Comparison of ENCODE assay signal across 9 cellular contexts in genomic region chr2:219912530-219912929, GRCh38.
DNase-seq lines count a peak whose midpoint lies in the region; ATAC-seq and TF ChIP-seq lines count a peak whose summit lies in the region.
"Had no signal": no experiment of that assay in that cellular context is flagged by ENCODE, and none has a peak within 500 bp of the region (broad histone marks: within the 10 kb centered on the region; RNA-seq: fewer than 3 reads in every experiment).

No MANE protein-coding gene starts in this region.

- no peak overlapping the region for H4K8ac ChIP-seq in IMR-90 (ENCODE audit: low read depth in 2 of 2, low read length in 2 of 2)

- H3K18ac ChIP-seq in IMR-90 (ENCODE audit: low read depth, low read length) = peak overlapping the region; percentile 94; the same call in 1 of the 2 replicates

- H2AK5ac ChIP-seq in IMR-90 (ENCODE audit: low read depth, low read length) = no peak overlapping the region

- H3K4me2 ChIP-seq in IMR-90 (ENCODE audit: low read depth, low read length) = peak overlapping the region; percentile 100

- no peaks in the 10 kb centered on the region for H3K36me3 ChIP-seq in IMR-90 (ENCODE audit: control insufficient read depth, insufficient read depth, low read length)
- H3K36me3 ChIP-seq in thyroid gland = no peaks in the 10 kb centered on the region

- H2BK5ac ChIP-seq in IMR-90 (ENCODE audit: low read depth, low read length, poor library complexity, severe bottlenecking) = no peak overlapping the region

- H3K27ac ChIP-seq in IMR-90 (ENCODE audit: insufficient read depth, low read length) (peak overlapping the region; percentile 51; the same call in 1 of the 2 replicates), thyroid gland (no peak overlapping the region)

- H3K14ac ChIP-seq in IMR-90 (replicated peaks; ENCODE audit: low read depth, low read length) = no peak overlapping the region; the same call in 1 of the 2 replicates

- no peaks in the 10 kb centered on the region for H3K9me3 ChIP-seq in IMR-90 (ENCODE audit: control insufficient read depth, insufficient read depth, low read length)
- no peaks in the 10 kb centered on the region for H3K9me3 ChIP-seq in thyroid gland

- peak overlapping the region; percentile 79; the same call in 1 of the 2 replicates for H4K5ac ChIP-seq in IMR-90 (ENCODE audit: low read depth, low read length)

- dilution Hi-C loops in IMR-90 (cut with HindIII; ENCODE audit: low sequenced_read_pairs, unreplicated experiment) = no loop called here

- no CpG with 5 or more reads among the region's 6 CpGs for WGBS in IMR-90 (ENCODE audit: extremely low coverage in 2 of 2, insufficient read length in 1 of 2), 2 experiments
- WGBS in thyroid gland, 2 donors = 18 to 27% methylated on average over 6 of the region's 6 CpGs

- in situ Hi-C loops in IMR-90 (cut with MboI; ENCODE audit: low sequenced_read_pairs) = no loop called here

- H3K9ac ChIP-seq in IMR-90 (ENCODE audit: low read depth, low read length) = 0 out of 2 replicates have a peak overlapping the region, but pooled peaks have one; percentile 69

- H3K4ac ChIP-seq in IMR-90 (ENCODE audit: low read depth, low read length) = no peak overlapping the region

- H3K4me1 ChIP-seq in IMR-90 (ENCODE audit: control insufficient read depth, insufficient read depth, low read length) (peaks cover 2% of the 10 kb centered on the region; the same call in 1 of the 2 replicates), thyroid gland (no peaks in the 10 kb centered on the region)

- H3K23ac ChIP-seq in IMR-90 (ENCODE audit: low read depth, low read length) = no peak overlapping the region

- H3K9me1 ChIP-seq in IMR-90 (ENCODE audit: insufficient read depth, low read length) = no peaks in the 10 kb centered on the region

- DNase-seq in IMR-90 (peak; percentile 62), dedifferentiated amniotic fluid mesenchymal stem cell (ENCODE audit: extremely low spot score) (peak; percentile 80), kidney tubule cell (ENCODE audit: low spot score) (peak; percentile 30), thyroid gland (peak; percentile 30 to 54), SW480 (ENCODE audit: low spot score) (no peak), NCI-H82 (lab: John Stamatoyannopoulos, UW) (no peak)
- DNase-seq in stimulated activated CD4-positive, alpha-beta T cell treated with anti-CD3 and anti-CD28 coated beads, Interleukin-2, amount 100 ng/mL, for 48 hours = no peak
- DNase-seq: activated T-cell treated with anti-CD3 and anti-CD28 coated beads, Interleukin-2, amount 50 U/mL, for 1 hour; NCI-H2107 had no signal

- H3K56ac ChIP-seq in IMR-90 (ENCODE audit: extremely low read depth, insufficient read depth, low read length) = no peak overlapping the region

- H3K27me3 ChIP-seq in IMR-90 (ENCODE audit: control insufficient read depth, insufficient read depth, low read length) = no peaks in the 10 kb centered on the region
- H3K27me3 ChIP-seq in thyroid gland = no peaks in the 10 kb centered on the region

- peak overlapping the region; percentile 10 for H2AK9ac ChIP-seq in IMR-90 (replicated peaks; ENCODE audit: low read depth, low read length, poor library complexity)

- POLR2A ChIA-PET in IMR-90 (lab: Charles Lee; ENCODE audit: unreplicated experiment) = interaction anchor here (0.6 kb wide), 1 partner anchor 777 kb away, joined by 3 read pairs; no protein-coding TSS in a partner anchor

- peak overlapping the region; percentile 83 for H2AFZ ChIP-seq in IMR-90 (replicated peaks; ENCODE audit: low read length, poor library complexity)

- no peaks in the 10 kb centered on the region for H3K79me1 ChIP-seq in IMR-90 (ENCODE audit: low read depth in 1 of 2, low read length in 2 of 2)

- peak; percentile 34 for TF ChIP-seq CTCF in IMR-90 (conservative IDR thresholded peaks at IDR 0.05; ENCODE audit: low read depth, low read length)
- peak in 4 of 6 experiments; percentile 26 to 59 (median 37) for TF ChIP-seq CTCF in thyroid gland (IDR thresholded peaks at IDR 0.05)

- no peak overlapping the region for H2BK20ac ChIP-seq in IMR-90 (ENCODE audit: low read depth, low read length)

- H2BK120ac ChIP-seq in IMR-90 (ENCODE audit: low read depth, low read length) = no peak overlapping the region

- H4K20me1 ChIP-seq in IMR-90 (ENCODE audit: insufficient read depth, low read length) = no peaks in the 10 kb centered on the region

- no peak overlapping the region for H4K91ac ChIP-seq in IMR-90 (ENCODE audit: insufficient read depth, low read depth, low read length)

- CTCF ChIA-PET in IMR-90 (lab: Yijun Ruan, JAX) = interaction anchor here (0.6 kb wide), 1 partner anchor 62 kb away, joined by 6 read pairs; no protein-coding TSS in a partner anchor

- no TSS peak for BruUV-seq in IMR-90 (replicated peaks; lab: Mats Ljungman, UMichigan)

- peak; percentile 96 for ATAC-seq in IMR-90 (ENCODE audit: low read depth)

- H2BK15ac ChIP-seq in IMR-90 (ENCODE audit: low read depth, low read length) = no peak overlapping the region

- TF ChIP-seq POLR2A in IMR-90 (IDR thresholded peaks at IDR 0.05; ENCODE audit: low read depth, low read length) (no peak), thyroid gland (IDR thresholded peaks at IDR 0.05) (no peak)

- intact Hi-C loops in IMR-90 (cut with micrococcal nuclease) = loop anchor here (10.0 kb wide), 1 partner anchor 132 kb away; no protein-coding TSS in a partner anchor
- intact Hi-C loops in thyroid gland (cut with DNase I) = no loop called here

- TF ChIP-seq RAD21 in IMR-90 (IDR thresholded peaks at IDR 0.05; ENCODE audit: low read length) = 0 out of 2 replicates have a peak, but pooled peaks have one; percentile 9

- H3K4me3 ChIP-seq in IMR-90 (ENCODE audit: insufficient read depth, low read depth, low read length) (no peak overlapping the region; the same call in 1 of the 2 replicates), thyroid gland (replicated peaks in 1 of 3) (no peak overlapping the region)

TF ChIP-seq in IMR-90, 13 proteins besides CTCF, POLR2A, EP300 and RAD21:
- TF ChIP-seq RFX5 (IDR thresholded peaks at IDR 0.05; ENCODE audit: low read depth, low read length) = no peak
- TF ChIP-seq FOS (IDR thresholded peaks at IDR 0.05; ENCODE audit: low read depth, low read length) = no peak
- TF ChIP-seq NFE2L2 (IDR thresholded peaks at IDR 0.05; ENCODE audit: low read depth, low read length) = no peak
- no peak for TF ChIP-seq MAFK (IDR thresholded peaks at IDR 0.05; ENCODE audit: low read depth, low read length)

Comparison
In these comparisons a context has a peak if more than half of its experiments do, and no peak if none do; other contexts are left out.
1. DNase-seq: peak in IMR-90 (single experiment), dedifferentiated amniotic fluid mesenchymal stem cell (single experiment), kidney tubule cell (single experiment) and thyroid gland (2 of 2); none in stimulated activated CD4-positive, alpha-beta T cell treated with anti-CD3 and anti-CD28 coated beads, Interleukin-2, amount 100 ng/mL, for 48 hours (0 of 2), SW480 (single experiment) and NCI-H82 (single experiment).